In genomic region chr5:177472460-177473441, GRCh38 we compare ENCODE assay signal across 1 cellular context.
A peak's percentile ranks its signal among the peaks of the same experiment; 100 is the strongest.
TF ChIP-seq lines count a peak whose summit lies in the region.

No MANE protein-coding gene starts in this region.

TF ChIP-seq in K562, 482 proteins besides CTCF, POLR2A, EP300 and RAD21 (continues in another document):
- TF ChIP-seq MITF (IDR thresholded peaks at IDR 0.05) (no peak), CHD4 (IDR thresholded peaks at IDR 0.05; ENCODE audit: insufficient read depth, insufficient replicate concordance, low read depth, low read length, poor library complexity, severe bottlenecking) (peak; percentile 28), RBM22 (IDR thresholded peaks at IDR 0.05; ENCODE audit: low read depth, low read length, poor library complexity, severe bottlenecking) (peak; percentile 39), MAZ (CRISPR knock-in tag; conservative IDR thresholded peaks at IDR 0.05 in 1 of 2, IDR thresholded peaks at IDR 0.05 in 1 of 2) (peak; percentile 45 to 78), SAP30 (IDR thresholded peaks at IDR 0.05; ENCODE audit: borderline replicate concordance, insufficient read depth, low read depth, low read length, poor library complexity, severe bottlenecking) (peak; percentile 33), ARID4B (CRISPR knock-in tag; IDR thresholded peaks at IDR 0.05) (peak; percentile 58), SIN3A (IDR thresholded peaks at IDR 0.05; ENCODE audit: borderline replicate concordance in 2 of 2, control insufficient read depth in 1 of 2, low read depth in 2 of 2, low read length in 2 of 2) (0 out of 4 replicates have a peak, but pooled peaks have one; percentile 30 to 42), VEZF1 (CRISPR knock-in tag; IDR thresholded peaks at IDR 0.05) (peak; percentile 78), CHD1 (IDR thresholded peaks at IDR 0.05; ENCODE audit: low read length) (peak; percentile 48), NELFE (IDR thresholded peaks at IDR 0.05; ENCODE audit: insufficient read depth, insufficient read length) (no peak), NR3C1 (CRISPR knock-in tag; IDR thresholded peaks at IDR 0.05) (peak; percentile 30; the same call in 1 of the 2 replicates), YY1 (IDR thresholded peaks at IDR 0.05; ENCODE audit: borderline replicate concordance in 1 of 3, control insufficient read depth in 1 of 3, extremely low read depth in 1 of 3, insufficient read depth in 3 of 3, insufficient read length in 1 of 3, insufficient replicate concordance in 2 of 3, low read depth in 1 of 3, low read length in 2 of 3) (peak in 1 of 3 experiments; percentile 33), CREB3 (tag; conservative IDR thresholded peaks at IDR 0.05; ENCODE audit: low read depth) (no peak), DACH1 (IDR thresholded peaks at IDR 0.05; ENCODE audit: partially characterized antibody) (peak; percentile 56), GATAD2B (IDR thresholded peaks at IDR 0.05; ENCODE audit: borderline replicate concordance) (0 out of 2 replicates have a peak, but pooled peaks have one; percentile 49), ILF3 (IDR thresholded peaks at IDR 0.05; ENCODE audit: borderline replicate concordance) (no peak), MAX (CRISPR knock-in tag; IDR thresholded peaks at IDR 0.05) (peak; percentile 31), NKRF (IDR thresholded peaks at IDR 0.05; ENCODE audit: borderline replicate concordance) (no peak), FOXJ3 (CRISPR knock-in tag; IDR thresholded peaks at IDR 0.05) (no peak), ZSCAN29 (IDR thresholded peaks at IDR 0.05) (no peak), ZBTB7A (IDR thresholded peaks at IDR 0.05; ENCODE audit: borderline replicate concordance, control insufficient read depth, low read depth, low read length) (peak; percentile 64), DPF2 (IDR thresholded peaks at IDR 0.05) (peak; percentile 19; the same call in 1 of the 2 replicates), HDAC1 (IDR thresholded peaks at IDR 0.05) (peak in 1 of 2 experiments; percentile 18; a peak in 1 of 4 replicates), GATAD2A (IDR thresholded peaks at IDR 0.05) (0 out of 2 replicates have a peak, but pooled peaks have one; percentile 41), CCNT2 (IDR thresholded peaks at IDR 0.05; ENCODE audit: borderline replicate concordance, extremely low read depth, insufficient read length, low read depth, low read length) (peak; percentile 32), GABPB1 (CRISPR knock-in tag; IDR thresholded peaks at IDR 0.05) (no peak), RB1 (IDR thresholded peaks at IDR 0.05; ENCODE audit: low read depth) (0 out of 2 replicates have a peak, but pooled peaks have one; percentile 13), E2F6 (IDR thresholded peaks at IDR 0.05; ENCODE audit: borderline replicate concordance in 1 of 2, extremely low read depth in 1 of 2, insufficient read depth in 1 of 2, insufficient read length in 1 of 2, low read depth in 1 of 2, low read length in 1 of 2, poor library complexity in 1 of 2, severe bottlenecking in 1 of 2) (peak in 1 of 2 experiments; percentile 55), TFAM (CRISPR knock-in tag; conservative IDR thresholded peaks at IDR 0.05) (no peak), NRF1 (conservative IDR thresholded peaks at IDR 0.05 in 1 of 2, IDR thresholded peaks at IDR 0.05 in 1 of 2) (peak in 1 of 2 experiments; percentile 15; a peak in 1 of 4 replicates), ZBTB40 (IDR thresholded peaks at IDR 0.05) (0 out of 2 replicates have a peak, but pooled peaks have one; percentile 13), ZBTB40 (CRISPR knock-in tag; IDR thresholded peaks at IDR 0.05) (no peak)
